In the genomic region with DNA sequence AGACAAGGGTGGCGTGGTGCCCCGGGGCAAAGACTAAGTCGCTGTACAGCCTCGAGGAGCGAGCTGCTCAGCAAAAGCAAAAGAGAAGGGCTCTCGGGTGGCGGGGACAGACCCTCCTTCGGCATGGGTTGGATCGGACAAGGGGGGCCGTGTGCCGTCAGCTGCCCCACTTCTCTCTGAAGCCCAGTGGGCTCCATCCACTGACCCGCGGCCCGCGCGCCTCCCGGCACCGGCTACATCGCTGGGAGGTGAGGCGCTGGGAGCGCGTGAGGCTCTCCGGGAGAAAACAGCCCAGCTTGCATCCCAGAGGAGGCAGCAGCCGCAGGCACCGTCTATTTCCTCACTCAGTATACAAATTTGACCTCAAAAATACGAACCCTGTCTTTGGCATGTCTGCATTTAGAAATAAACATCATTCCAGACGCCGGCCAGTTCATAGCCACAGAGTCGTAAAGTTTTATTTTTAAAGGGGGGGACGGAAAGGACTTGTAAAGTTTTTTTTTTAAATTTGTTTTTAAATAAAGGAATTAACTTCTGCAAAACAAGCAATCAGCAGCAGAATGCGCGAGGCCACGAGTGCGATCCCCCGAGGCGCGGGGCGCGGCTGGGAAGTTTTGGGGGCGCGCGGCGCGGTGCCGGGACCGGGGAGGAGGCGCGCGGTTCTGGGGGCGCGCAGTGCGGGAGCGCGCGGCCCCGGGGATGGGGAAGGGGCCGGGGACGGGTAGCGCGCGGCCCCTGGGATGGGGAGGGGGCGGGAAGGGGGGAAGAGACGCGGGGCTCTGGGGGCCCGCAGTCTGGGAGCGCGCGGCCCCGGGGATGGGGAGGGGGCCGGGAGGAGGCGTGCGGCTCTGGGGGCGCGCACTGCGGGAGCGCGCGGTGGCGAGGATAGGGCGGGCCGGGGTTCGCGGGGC, we compare ENCODE assay signal across 8 cellular contexts. TPM values are rescaled to one million over a fixed set of nuclear protein-coding genes. Genes with fewer than 3 reads are reported as not detected.
DNase-seq lines count a peak whose midpoint lies in the region; ATAC-seq and TF ChIP-seq lines count a peak whose summit lies in the region.

No MANE protein-coding gene starts in this region.

- DNase-seq in Calu3 (peak; percentile 42), MG63 (peak; percentile 51), foreskin keratinocyte (peak in 1 of 2 donors; percentile 43), nephron progenitor cell (peak; percentile 63), MV-4-11 (lab: John Stamatoyannopoulos, UW) (no peak), T-helper 9 cell (no peak)
- peak; percentile 17 for DNase-seq in activated T-helper 1 cell treated with anti-CD3 and anti-CD28 coated beads, Interleukin-12 subunit alpha, Interleukin-12 subunit beta, Interleukin-2, Interleukin-4 antibody, amounts not matched to agents 30 ng/mL and 10 ng/mL and 1 ng/mL, durations not matched to agents 14 hours and 24 hours and 36 hours (ENCODE audit: low spot score)

- CTCF ChIA-PET in Calu3 (lab: Charles Lee): no interaction called here

- H3K36me3 Mint-ChIP-seq in Calu3 (ENCODE audit: insufficient read depth, unreplicated experiment) (peaks cover 25% of the 10 kb centered on the region), nephron progenitor cell (ENCODE audit: low read depth) (peaks cover 15% of the 10 kb centered on the region)
- H3K36me3 Mint-ChIP-seq in activated T-helper 1 cell treated with anti-CD3 and anti-CD28 coated beads, Interleukin-12 subunit alpha, Interleukin-12 subunit beta, Interleukin-2, Interleukin-4 antibody, amounts not matched to agents 30 ng/mL and 10 ng/mL and 1 ng/mL, durations not matched to agents 14 hours and 24 hours and 36 hours (ENCODE audit: low read depth): peaks cover 4% of the 10 kb centered on the region

- no peak for TF ChIP-seq CTCF in Calu3 (IDR thresholded peaks at IDR 0.05; ENCODE audit: unreplicated experiment)
- TF ChIP-seq CTCF in foreskin keratinocyte (conservative IDR thresholded peaks at IDR 0.05): no peak
- TF ChIP-seq CTCF in nephron progenitor cell (IDR thresholded peaks at IDR 0.05): no peak

- ATAC-seq in GM19397 (IDR thresholded peaks at IDR 0.05; ENCODE audit: unreplicated experiment): peak; percentile 31
- ATAC-seq in foreskin keratinocyte: peak; percentile 46

- H3K27me3 ChIP-seq in MG63 (peaks cover 41% of the 10 kb centered on the region), foreskin keratinocyte (peaks cover 43% of the 10 kb centered on the region)

- H3K4me1 Mint-ChIP-seq in Calu3 (ENCODE audit: low read depth, unreplicated experiment): peaks cover 21% of the 10 kb centered on the region
- peaks cover 25% of the 10 kb centered on the region for H3K4me1 Mint-ChIP-seq in activated T-helper 1 cell treated with anti-CD3 and anti-CD28 coated beads, Interleukin-12 subunit alpha, Interleukin-12 subunit beta, Interleukin-2, Interleukin-4 antibody, amounts not matched to agents 30 ng/mL and 10 ng/mL and 1 ng/mL, durations not matched to agents 14 hours and 24 hours and 36 hours (ENCODE audit: low read depth)
- peaks cover 44% of the 10 kb centered on the region for H3K4me1 Mint-ChIP-seq in nephron progenitor cell

- H3K36me3 ChIP-seq in MG63: no peaks in the 10 kb centered on the region

- peak overlapping the region; percentile 95 for H3K4me3 Mint-ChIP-seq in Calu3 (ENCODE audit: low read depth, unreplicated experiment)
- peak overlapping the region; percentile 89 for H3K4me3 Mint-ChIP-seq in activated T-helper 1 cell treated with anti-CD3 and anti-CD28 coated beads, Interleukin-12 subunit alpha, Interleukin-12 subunit beta, Interleukin-2, Interleukin-4 antibody, amounts not matched to agents 30 ng/mL and 10 ng/mL and 1 ng/mL, durations not matched to agents 14 hours and 24 hours and 36 hours
- H3K4me3 Mint-ChIP-seq in nephron progenitor cell: peak overlapping the region; percentile 91

- peak overlapping the region; percentile 58 for H3K4me3 ChIP-seq in MG63

- H3K27ac Mint-ChIP-seq in Calu3 (ENCODE audit: unreplicated experiment) (no peak overlapping the region), nephron progenitor cell (peak overlapping the region; percentile 36)
- peak overlapping the region; percentile 72 for H3K27ac Mint-ChIP-seq in activated T-helper 1 cell treated with anti-CD3 and anti-CD28 coated beads, Interleukin-12 subunit alpha, Interleukin-12 subunit beta, Interleukin-2, Interleukin-4 antibody, amounts not matched to agents 30 ng/mL and 10 ng/mL and 1 ng/mL, durations not matched to agents 14 hours and 24 hours and 36 hours

- BruUV-seq in Calu3 (replicated peaks; lab: Mats Ljungman, UMichigan): no TSS peak

- H3K9me3 Mint-ChIP-seq in Calu3 (ENCODE audit: low read depth, unreplicated experiment) (no peaks in the 10 kb centered on the region), nephron progenitor cell (no peaks in the 10 kb centered on the region)
- H3K9me3 Mint-ChIP-seq in activated T-helper 1 cell treated with anti-CD3 and anti-CD28 coated beads, Interleukin-12 subunit alpha, Interleukin-12 subunit beta, Interleukin-2, Interleukin-4 antibody, amounts not matched to agents 30 ng/mL and 10 ng/mL and 1 ng/mL, durations not matched to agents 14 hours and 24 hours and 36 hours: no peaks in the 10 kb centered on the region

- H3K27me3 Mint-ChIP-seq in Calu3 (ENCODE audit: unreplicated experiment) (peaks cover 64% of the 10 kb centered on the region), nephron progenitor cell (ENCODE audit: low read depth, poor library complexity) (peaks cover 68% of the 10 kb centered on the region)
- H3K27me3 Mint-ChIP-seq in activated T-helper 1 cell treated with anti-CD3 and anti-CD28 coated beads, Interleukin-12 subunit alpha, Interleukin-12 subunit beta, Interleukin-2, Interleukin-4 antibody, amounts not matched to agents 30 ng/mL and 10 ng/mL and 1 ng/mL, durations not matched to agents 14 hours and 24 hours and 36 hours (ENCODE audit: insufficient read depth): peaks cover 47% of the 10 kb centered on the region

- H3K27ac ChIP-seq in foreskin keratinocyte: no peak overlapping the region

- H3K4me1 ChIP-seq in foreskin keratinocyte: no peaks in the 10 kb centered on the region

- intact Hi-C loops in Calu3 (cut with micrococcal nuclease; ENCODE audit: unreplicated experiment): loop anchor here (10.0 kb wide), 1 partner anchor 143 kb away; a partner anchor contains a TSS
- intact Hi-C loops in activated T-helper 1 cell treated with anti-CD3 and anti-CD28 coated beads, Interleukin-12 subunit alpha, Interleukin-12 subunit beta, Interleukin-2, Interleukin-4 antibody, amounts not matched to agents 30 ng/mL and 10 ng/mL and 1 ng/mL, durations not matched to agents 14 hours and 24 hours and 36 hours (cut with micrococcal nuclease): loop anchor here (1.0 to 5.0 kb wide), 7 partner anchors 33 to 1769 kb away; a partner anchor contains a TSS

- no peaks in the 10 kb centered on the region for H3K9me3 ChIP-seq in MG63

RNA-seq across cellular contexts. Expression of a gene that starts 0.6 kb away (rescaled TPM):
- total RNA-seq in Calu3 (2022) (9.5 and 11.4 TPM in 2 replicates), foreskin keratinocyte (7.5 and 9.4 TPM in 2 replicates)
- 1.3 and 4.0 TPM in 2 replicates for total RNA-seq in MG63 (2014; rRNA removed; shearing (Covaris generic); ENCODE audit: low replicate concordance)
- total RNA-seq in activated T-helper 1 cell treated with anti-CD3 and anti-CD28 coated beads, Interleukin-12 subunit alpha, Interleukin-12 subunit beta, Interleukin-2, Interleukin-4 antibody, amounts not matched to agents 30 ng/mL and 10 ng/mL and 1 ng/mL, durations not matched to agents 14 hours and 24 hours and 36 hours: 9.2 and 10.5 TPM in 2 replicates
- polyA plus RNA-seq in foreskin keratinocyte: 6.0 and 7.0 TPM in 2 replicates

Comparison
In these comparisons a context has a peak if more than half of its experiments do, and no peak if none do; other contexts are left out.
1. DNase-seq: peak in Calu3 (single experiment), MG63 (single experiment), activated T-helper 1 cell treated with anti-CD3 and anti-CD28 coated beads, Interleukin-12 subunit alpha, Interleukin-12 subunit beta, Interleukin-2, Interleukin-4 antibody, amounts not matched to agents 30 ng/mL and 10 ng/mL and 1 ng/mL, durations not matched to agents 14 hours and 24 hours and 36 hours (single experiment) and nephron progenitor cell (single experiment); none in MV-4-11 (single experiment) and T-helper 9 cell (single experiment).
2. Peak in every context shown above with its lines, with median percentiles within 50 percentile points of each other: H3K4me3 Mint-ChIP-seq.